15 cellular contexts compared by ENCODE assay signal in the genomic region with DNA sequence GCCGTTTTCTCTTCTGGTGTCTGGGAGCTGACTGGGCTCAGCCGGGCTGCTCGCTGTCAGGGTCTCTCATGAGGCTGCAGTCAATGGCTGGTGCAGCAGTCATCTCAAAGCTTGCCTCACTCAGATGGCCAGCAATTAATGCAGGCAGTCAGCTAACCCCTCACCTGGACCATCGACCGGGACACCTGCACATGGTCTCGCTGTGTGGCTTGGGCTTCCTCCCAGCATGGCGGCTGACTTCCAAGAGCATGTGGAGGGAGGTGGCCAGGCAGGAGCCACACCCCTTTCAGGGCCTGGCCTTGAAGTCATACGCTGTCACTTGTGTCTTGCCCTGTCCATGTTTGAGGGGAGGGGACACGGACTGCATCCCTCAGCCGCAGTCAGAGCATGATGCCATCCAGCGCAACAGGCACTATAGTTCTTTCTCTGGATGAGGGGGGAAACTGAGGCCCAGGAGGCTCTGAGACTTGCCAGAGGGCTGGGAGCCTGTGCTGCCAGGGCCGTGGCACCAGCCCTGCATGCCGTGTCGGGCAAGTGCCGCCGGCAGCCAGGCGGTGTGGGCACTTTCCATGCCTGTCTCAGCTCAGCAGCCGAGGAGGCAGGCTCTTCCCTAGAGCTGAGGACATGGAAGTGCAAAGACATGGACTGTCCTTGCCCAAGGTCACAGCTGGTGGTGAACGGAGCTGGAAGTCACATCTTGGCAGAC.
DNase-seq lines count a peak whose midpoint lies in the region; ATAC-seq, FAIRE-seq and TF ChIP-seq lines count a peak whose summit lies in the region.
"Had no signal": no experiment of that assay in that cellular context is flagged by ENCODE, and none has a peak within 500 bp of the region (broad histone marks: within the 10 kb centered on the region; RNA-seq: fewer than 3 reads in every experiment).

No MANE protein-coding gene starts in this region.

- TF ChIP-seq CTCF in heart right ventricle (IDR thresholded peaks at IDR 0.05) (no peak), K562 (IDR thresholded peaks at IDR 0.05 in 2 of 3, conservative IDR thresholded peaks at IDR 0.05 in 1 of 3; ENCODE audit: insufficient read depth in 2 of 3, low read depth in 1 of 3, low read length in 3 of 3) (no peak), GM13977 (IDR thresholded peaks at IDR 0.05; ENCODE audit: extremely low read depth, insufficient read depth, missing control alignments) (no peak)

- intact Hi-C loops in right cardiac atrium (cut with DNase I) = no loop called here
- intact Hi-C loops in heart right ventricle (cut with DNase I) = no loop called here
- intact Hi-C loops in K562 (cut with micrococcal nuclease) = no loop called here

- in situ Hi-C loops in K562 (cut with MboI) (no loop called here), GM13977 (cut with MboI; ENCODE audit: low pct_unique_long_range_greater_than_20kb, low sequenced_read_pairs, unreplicated experiment) (no loop called here)

- TF ChIP-seq RAD21 in K562 (CRISPR knock-in tag; conservative IDR thresholded peaks at IDR 0.05 in 1 of 2, IDR thresholded peaks at IDR 0.05 in 1 of 2) = no peak

- H3K27ac ChIP-seq in right cardiac atrium (ENCODE audit: low read length) (no peak overlapping the region), heart right ventricle (no peak overlapping the region), K562 (ENCODE audit: extremely low read depth, low read depth, low read length) (no peak overlapping the region), mesenchymal stem cell (ENCODE audit: low read length, poor library complexity, severe bottlenecking) (no peak overlapping the region)
- H3K27ac ChIP-seq: A549 had no signal

- no peak overlapping the region for H3K4ac ChIP-seq in mesenchymal stem cell (ENCODE audit: low read depth in 1 of 2, low read length in 2 of 2)

- no peak for ATAC-seq in right cardiac atrium
- no peak for ATAC-seq in heart right ventricle
- ATAC-seq in K562 = peak; percentile 46
- ATAC-seq in GM19328 (IDR thresholded peaks at IDR 0.05; ENCODE audit: unreplicated experiment) = no peak
- ATAC-seq: A549, HCT116 had no signal

- H2BK12ac ChIP-seq in mesenchymal stem cell (ENCODE audit: low read length in 2 of 2) = no peak overlapping the region

- no peaks in the 10 kb centered on the region for H3K79me1 ChIP-seq in mesenchymal stem cell (replicated peaks; ENCODE audit: low read length, poor library complexity, severe bottlenecking)

- no peaks in the 10 kb centered on the region for H3K36me3 ChIP-seq in heart right ventricle
- no peaks in the 10 kb centered on the region for H3K36me3 ChIP-seq in K562 (ENCODE audit: control insufficient read depth, insufficient read depth, low read length)
- H3K36me3 ChIP-seq in mesenchymal stem cell (ENCODE audit: control insufficient read depth in 1 of 2, insufficient read depth in 2 of 2, low read depth in 1 of 2, low read length in 2 of 2) = no peaks in the 10 kb centered on the region
- H3K36me3 ChIP-seq: BE2C had no signal

- DNase-seq in right cardiac atrium (peak in 2 of 3 donors; percentile 29 to 41), heart right ventricle (no peak), K562 (ENCODE audit: extremely low read depth in 1 of 4, low spot score in 3 of 4) (no peak), mesenchymal stem cell (no peak), HPDE6-E6E7 (ENCODE audit: extremely low spot score) (no peak), GM13977 (ENCODE audit: low spot score) (no peak)
- DNase-seq: BE2C; Caco-2; CD8-positive, alpha-beta memory T cell; GDM1 had no signal

- H3K14ac ChIP-seq in mesenchymal stem cell (ENCODE audit: low read length in 2 of 2) = no peak overlapping the region

- BruUV-seq in K562 (replicated peaks; lab: Mats Ljungman, UMichigan) = no TSS peak

- H3K27me3 ChIP-seq in right cardiac atrium (ENCODE audit: control insufficient read depth, insufficient read depth) = no peaks in the 10 kb centered on the region
- H3K27me3 ChIP-seq in heart right ventricle = peaks cover 0 to 6% (median 0%) of the 10 kb centered on the region in 7 donors
- peaks cover 10 to 64% of the 10 kb centered on the region in 2 experiments; a peak in 3 of 5 replicates for H3K27me3 ChIP-seq in K562 (ENCODE audit: control insufficient read depth in 2 of 2, insufficient read depth in 2 of 2, low read length in 2 of 2)
- peaks cover 24 to 33% of the 10 kb centered on the region in 2 experiments for H3K27me3 ChIP-seq in mesenchymal stem cell (ENCODE audit: control insufficient read depth in 1 of 2, insufficient read depth in 1 of 2, low read length in 2 of 2)
- H3K27me3 ChIP-seq: BE2C had no signal

- POLR2A ChIA-PET in K562 (lab: Yijun Ruan, JAX) = no interaction called here

- H3K9ac ChIP-seq in K562 (ENCODE audit: insufficient read depth in 1 of 2, low read depth in 2 of 2, low read length in 2 of 2) = no peak overlapping the region
- H3K9ac ChIP-seq in mesenchymal stem cell (ENCODE audit: low read length) = no peak overlapping the region

- H3K9me3 ChIP-seq in right cardiac atrium (ENCODE audit: control insufficient read depth, low read length) = no peaks in the 10 kb centered on the region
- H3K9me3 ChIP-seq in heart right ventricle = peaks cover 0 to 7% (median 0%) of the 10 kb centered on the region in 11 donors
- H3K9me3 ChIP-seq in K562 (replicated peaks; ENCODE audit: control insufficient read depth, insufficient read depth, low read depth, low read length) = peaks cover 3% of the 10 kb centered on the region; the same call in 1 of the 2 replicates
- peaks cover 5% of the 10 kb centered on the region for H3K9me3 ChIP-seq in mesenchymal stem cell (ENCODE audit: control insufficient read depth, low read length)
- H3K9me3 ChIP-seq: A549, BE2C, Caco-2 had no signal

- no peaks in the 10 kb centered on the region for H3K4me1 ChIP-seq in right cardiac atrium (ENCODE audit: control insufficient read depth, insufficient read depth, low read length)
- H3K4me1 ChIP-seq in heart right ventricle = no peaks in the 10 kb centered on the region
- peaks cover 0 to 12% of the 10 kb centered on the region in 2 experiments; a peak in 1 of 5 replicates for H3K4me1 ChIP-seq in K562 (replicated peaks in 1 of 2; ENCODE audit: control insufficient read depth in 2 of 2, insufficient read depth in 2 of 2, low read length in 2 of 2)
- H3K4me1 ChIP-seq in mesenchymal stem cell (ENCODE audit: control insufficient read depth, insufficient read depth, low read depth, low read length) = peaks cover 1% of the 10 kb centered on the region
- H3K4me1 ChIP-seq: A549, BE2C, Caco-2 had no signal

- no peaks in the 10 kb centered on the region for H3K9me1 ChIP-seq in K562 (ENCODE audit: control insufficient read depth, insufficient read depth, low read length)

- TF ChIP-seq EP300 in K562 (IDR thresholded peaks at IDR 0.05; ENCODE audit: low read length) = no peak

- no peak overlapping the region for H2BK5ac ChIP-seq in mesenchymal stem cell (ENCODE audit: low read depth, low read length, poor library complexity, severe bottlenecking)

- H3K4me3 ChIP-seq in right cardiac atrium (ENCODE audit: low read length) (no peak overlapping the region), heart right ventricle (no peak overlapping the region), K562 (no peak overlapping the region), mesenchymal stem cell (ENCODE audit: insufficient read depth in 1 of 2, low read depth in 1 of 2, low read length in 2 of 2) (no peak overlapping the region)
- H3K4me3 ChIP-seq: A549 had no signal

- no peak for TF ChIP-seq POLR2A in K562 (conservative IDR thresholded peaks at IDR 0.05)

- no peak overlapping the region for H2BK15ac ChIP-seq in mesenchymal stem cell (ENCODE audit: low read depth, poor library complexity, severe bottlenecking)

- H2AK5ac ChIP-seq in mesenchymal stem cell (ENCODE audit: low read length, severe bottlenecking) = no peak overlapping the region

- H3K4me2 ChIP-seq in K562 (ENCODE audit: insufficient read depth, low read length) = no peak overlapping the region
- no peak overlapping the region for H3K4me2 ChIP-seq in mesenchymal stem cell (ENCODE audit: low read length, poor library complexity, severe bottlenecking)
- H3K4me2 ChIP-seq: A549 had no signal

- no peak overlapping the region for H3K18ac ChIP-seq in mesenchymal stem cell (ENCODE audit: low read depth in 1 of 2, low read length in 2 of 2)

- H2AFZ ChIP-seq in K562 (ENCODE audit: low read depth, low read length) = no peak overlapping the region
- no peak overlapping the region for H2AFZ ChIP-seq in mesenchymal stem cell (ENCODE audit: low read depth, low read length)

- no peaks in the 10 kb centered on the region for H4K20me1 ChIP-seq in K562 (replicated peaks; ENCODE audit: control insufficient read depth, insufficient read depth, low read length)

- WGBS in right cardiac atrium = 89% methylated on average over 19 of the region's 19 CpGs
- WGBS in heart right ventricle, 2 donors = 91 to 96% methylated on average over 19 of the region's 19 CpGs
- 8% methylated on average over 19 of the region's 19 CpGs for WGBS in K562 (ENCODE audit: insufficient coverage, low coverage, missing lambda C conversion rate)
- 93% methylated on average over 19 of the region's 19 CpGs for WGBS in mesenchymal stem cell

- no peak overlapping the region for H2BK120ac ChIP-seq in mesenchymal stem cell (ENCODE audit: low read depth, low read length)

- no peak overlapping the region for H3K23ac ChIP-seq in mesenchymal stem cell (ENCODE audit: low read length in 2 of 2)

- FAIRE-seq in K562 (lab: Jason Lieb, UNC) = no peak
- FAIRE-seq: A549, GM12892, GM19239 had no signal

- H3K79me2 ChIP-seq in K562 (ENCODE audit: control insufficient read depth, insufficient read depth, low read length) = no peaks in the 10 kb centered on the region

- CTCF ChIA-PET in K562 (lab: Yijun Ruan, JAX; ENCODE audit: low intra/inter-chr PET ratio) = no interaction called here

- H4K8ac ChIP-seq in mesenchymal stem cell (ENCODE audit: low read length) = no peak overlapping the region

- H4K91ac ChIP-seq in mesenchymal stem cell (ENCODE audit: low read length) = peak overlapping the region; percentile 20

TF ChIP-seq in K562, 482 proteins besides CTCF, POLR2A, EP300 and RAD21:
- TF ChIP-seq NONO (IDR thresholded peaks at IDR 0.05; ENCODE audit: low read depth in 2 of 2, low read length in 1 of 2) (no peak), YY1 (IDR thresholded peaks at IDR 0.05; ENCODE audit: borderline replicate concordance in 1 of 3, control insufficient read depth in 1 of 3, extremely low read depth in 1 of 3, insufficient read depth in 3 of 3, insufficient read length in 1 of 3, insufficient replicate concordance in 2 of 3, low read depth in 1 of 3, low read length in 2 of 3) (peak in 2 of 3 experiments; percentile 23 to 71)

Comparison
In these comparisons a context has a peak if more than half of its experiments do, and no peak if none do; other contexts are left out.
1. DNase-seq: peak in right cardiac atrium (2 of 3); none in heart right ventricle (0 of 2), K562 (0 of 4), mesenchymal stem cell (single experiment), HPDE6-E6E7 (single experiment) and GM13977 (single experiment).